15 cellular contexts compared by ENCODE assay signal in the genomic region with DNA sequence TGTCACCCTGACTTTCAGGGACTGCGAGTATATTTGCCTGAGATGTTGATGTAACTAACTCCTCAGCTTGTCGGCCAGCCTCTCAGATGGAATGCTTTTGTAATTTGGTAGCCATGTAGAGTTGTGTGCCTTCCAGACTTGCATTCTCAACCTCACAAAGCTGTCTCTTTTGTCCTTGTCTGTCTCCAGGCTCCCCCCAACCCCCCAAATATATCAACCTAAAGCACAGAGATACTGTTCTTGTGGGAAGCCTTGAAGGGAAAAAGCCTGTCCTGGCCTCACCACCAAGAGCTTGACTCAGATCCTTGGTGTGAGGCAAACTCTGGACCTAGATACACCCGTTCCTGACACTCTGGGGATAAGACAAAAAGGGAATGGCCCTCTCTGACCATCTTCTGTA. TPM values are rescaled to one million over a fixed set of nuclear protein-coding genes. Genes with fewer than 3 reads are reported as not detected.
A peak's percentile ranks its signal among the peaks of the same experiment; 100 is the strongest.
DNase-seq lines count a peak whose midpoint lies in the region; ATAC-seq, FAIRE-seq and TF ChIP-seq lines count a peak whose summit lies in the region.
"Had no signal": no experiment of that assay in that cellular context is flagged by ENCODE, and none has a peak within 500 bp of the region (broad histone marks: within the 10 kb centered on the region; RNA-seq: fewer than 3 reads in every experiment).

No MANE protein-coding gene starts in this region.

- peak overlapping the region; percentile 53 for H3K4me2 ChIP-seq in DOHH2 (ENCODE audit: low read length)

- H3K27ac ChIP-seq in DOHH2 (ENCODE audit: low read depth, low read length) (peak overlapping the region; percentile 90), right atrium auricular region (peak overlapping the region; percentile 38 to 61), small intestine (ENCODE audit: low read depth in 1 of 2, low read length in 1 of 2) (peak overlapping the region; percentile 92 to 94)
- H3K27ac ChIP-seq: neutrophil had no signal

- DNase-seq in amniotic epithelial cell (ENCODE audit: low read depth) (peak; percentile 59), right atrium auricular region (ENCODE audit: low spot score) (no peak), small intestine (peak; percentile 51), mucosa of gallbladder (ENCODE audit: low spot score) (no peak), left lobe of liver (ENCODE audit: low spot score) (no peak)
- DNase-seq: activated CD8-positive, alpha-beta memory T cell treated with anti-CD3 and anti-CD28 coated beads, Interleukin-2, amount 50 U/mL, for 4 hours; central memory CD4-positive, alpha-beta T cell; NCI-H524; T-helper 17 cell had no signal

- H3K27me3 ChIP-seq in DOHH2 (ENCODE audit: control insufficient read depth, low read length), result no peaks in the 10 kb centered on the region
- H3K27me3 ChIP-seq in right atrium auricular region, result no peaks in the 10 kb centered on the region
- H3K27me3 ChIP-seq in small intestine (ENCODE audit: control insufficient read depth in 2 of 2, insufficient read depth in 2 of 2, low read length in 2 of 2), result no peaks in the 10 kb centered on the region
- H3K27me3 ChIP-seq: neutrophil had no signal

- H3K4me1 ChIP-seq in DOHH2 (ENCODE audit: control insufficient read depth, low read length) (peaks cover 72% of the 10 kb centered on the region), right atrium auricular region (peaks cover 0 to 67% of the 10 kb centered on the region in 2 donors), small intestine (ENCODE audit: control insufficient read depth in 2 of 2, insufficient read depth in 1 of 2, low read depth in 1 of 2, low read length in 1 of 2) (peaks cover 8 to 28% of the 10 kb centered on the region in 2 donors)

- no peak for FAIRE-seq in small intestine (lab: Jason Lieb, UNC)
- FAIRE-seq: D721Med, GM12892 had no signal

- H3K4me3 ChIP-seq in DOHH2 (ENCODE audit: low read length) (peak overlapping the region; percentile 27), right atrium auricular region (no peak overlapping the region), small intestine (ENCODE audit: low read depth in 1 of 2, low read length in 2 of 2) (no peak overlapping the region)

- H3K36me3 ChIP-seq in DOHH2 (ENCODE audit: control insufficient read depth, low read length) (peaks cover 67% of the 10 kb centered on the region), right atrium auricular region (no peaks in the 10 kb centered on the region), small intestine (ENCODE audit: control insufficient read depth in 2 of 2, insufficient read depth in 2 of 2, low read length in 2 of 2) (peaks cover 0 to 3% of the 10 kb centered on the region in 2 donors)

- ATAC-seq in HG03354 (IDR thresholded peaks at IDR 0.05; ENCODE audit: poor library complexity, severe bottlenecking, unreplicated experiment) (no peak), left lobe of liver (no peak), HG03342 (IDR thresholded peaks at IDR 0.05; ENCODE audit: unreplicated experiment) (no peak)
- ATAC-seq: T-helper 17 cell had no signal

- TF ChIP-seq CTCF in DOHH2 (IDR thresholded peaks at IDR 0.05; ENCODE audit: low read depth, low read length, poor library complexity, severe bottlenecking) (no peak), right atrium auricular region (IDR thresholded peaks at IDR 0.05) (no peak)

- peaks cover 21% of the 10 kb centered on the region for H3F3A ChIP-seq in DOHH2 (ENCODE audit: control insufficient read depth, insufficient read depth)

- 60 to 72% (median 64%) methylated on average over 3 of the region's 3 CpGs for WGBS in small intestine, 3 donors

- H3K79me2 ChIP-seq in DOHH2 (ENCODE audit: control insufficient read depth, low read length), result peaks cover 93% of the 10 kb centered on the region

- 0 out of 2 replicates have a peak, but pooled peaks cover 5% of the 10 kb centered on the region for H4K20me1 ChIP-seq in DOHH2 (ENCODE audit: control insufficient read depth, insufficient read depth, low read depth, low read length)

- H3K9me3 ChIP-seq in DOHH2 (ENCODE audit: control insufficient read depth, insufficient read depth, low read length) (no peaks in the 10 kb centered on the region), right atrium auricular region (no peaks in the 10 kb centered on the region), small intestine (ENCODE audit: control insufficient read depth, low read depth) (no peaks in the 10 kb centered on the region)
- H3K9me3 ChIP-seq: neutrophil had no signal

- H3K9me2 ChIP-seq in DOHH2 (replicated peaks; ENCODE audit: control insufficient read depth, low read length), result no peaks in the 10 kb centered on the region

RNA-seq across cellular contexts. Expression of a gene that starts 18.4 kb away (rescaled TPM):
- 10 to 100 TPM; 28.5 to 44.6 TPM for total RNA-seq in right atrium auricular region
- polyA plus RNA-seq in small intestine, result 10 to 100 TPM; 52.6 to 92.7 (median 83.2) TPM
- total RNA-seq in mucosa of gallbladder, result 65.4 TPM
- total RNA-seq in left lobe of liver, result 31.6 TPM

RNA-seq across cellular contexts. Expression of a gene that starts 18.6 kb away (rescaled TPM):
- 1 to 10 TPM; 6.2 to 7.1 TPM for total RNA-seq in right atrium auricular region
- 10 to 100 TPM; 14.6 to 20.2 (median 15.7) TPM for polyA plus RNA-seq in small intestine
- total RNA-seq in mucosa of gallbladder, result 110 TPM
- 26.0 TPM for total RNA-seq in left lobe of liver

RNA-seq across cellular contexts. Expression of a gene that starts 35.8 kb away (rescaled TPM):
- 10 to 100 TPM; 11.1 to 37.5 TPM for total RNA-seq in right atrium auricular region
- polyA plus RNA-seq in small intestine, result 100 to 1,000 TPM; 100 to 288 (median 210) TPM
- total RNA-seq in mucosa of gallbladder, result 317 TPM
- total RNA-seq in left lobe of liver, result 2.6 TPM

RNA-seq across cellular contexts. Expression of a gene that starts 52.3 kb away (rescaled TPM):
- total RNA-seq in right atrium auricular region (10 to 100 TPM in 1 of 2 donors, 1 to 10 TPM in 1; 6.4 to 12.0 TPM), mucosa of gallbladder (15.5 TPM), left lobe of liver (0.13 TPM)
- polyA plus RNA-seq in small intestine, result 100 to 1,000 TPM in 1 of 3 donors, 10 to 100 TPM in 2; 11.1 to 114 (median 94.6) TPM

Comparison
In these comparisons a context has a peak if more than half of its experiments do, and no peak if none do; other contexts are left out.
1. DNase-seq: peak in amniotic epithelial cell (single experiment) and small intestine (single experiment); none in right atrium auricular region (single experiment), mucosa of gallbladder (single experiment) and left lobe of liver (single experiment).
2. Peak in every context shown above with its lines, with median percentiles within 50 percentile points of each other: H3K27ac ChIP-seq.